ENCODE assay signal across 8 cellular contexts in genomic region chr6:149925974-149926777, GRCh38. TPM values are rescaled to one million over a fixed set of nuclear protein-coding genes. Genes with fewer than 3 reads are reported as not detected.
DNase-seq lines count a peak whose midpoint lies in the region; ATAC-seq and TF ChIP-seq lines count a peak whose summit lies in the region.

No MANE protein-coding gene starts in this region.

- no peaks in the 10 kb centered on the region for H3K36me3 ChIP-seq in A673 (ENCODE audit: insufficient read depth, low read length, poor library complexity, severe bottlenecking)
- H3K36me3 ChIP-seq in iPS DF 6.9 (ENCODE audit: control insufficient read depth, insufficient read depth, low read length) = no peaks in the 10 kb centered on the region
- H3K36me3 ChIP-seq in sigmoid colon = no peaks in the 10 kb centered on the region

- ATAC-seq in GM18909 (IDR thresholded peaks at IDR 0.05; ENCODE audit: poor library complexity, unreplicated experiment) (peak; percentile 75), HG03108 (IDR thresholded peaks at IDR 0.05; ENCODE audit: unreplicated experiment) (no peak)

- H3K27ac ChIP-seq in A673 (ENCODE audit: low read depth, low read length, poor library complexity, severe bottlenecking) (no peak overlapping the region), iPS DF 6.9 (ENCODE audit: low read length) (no peak overlapping the region), sigmoid colon (peak overlapping the region in 3 of 4 donors; percentile 27 to 65 (median 33))

- TF ChIP-seq CTCF in A673 (conservative IDR thresholded peaks at IDR 0.05; ENCODE audit: low read depth, low read length) (peak; percentile 93), sigmoid colon (IDR thresholded peaks at IDR 0.05) (peak; percentile 94 to 98 (median 96))

- H3K4me3 ChIP-seq in A673 (ENCODE audit: low read depth, low read length, poor library complexity, severe bottlenecking) (peak overlapping the region; percentile 59), iPS DF 6.9 (ENCODE audit: low read length) (peak overlapping the region; percentile 32; the same call in 1 of the 2 replicates), sigmoid colon (peak overlapping the region; percentile 33 to 58 (median 50))

- POLR2A ChIA-PET in A673 (lab: Charles Lee; ENCODE audit: low non-redundant PET) = no interaction called here

- peaks cover 12% of the 10 kb centered on the region for H3K4me1 ChIP-seq in A673 (ENCODE audit: insufficient read depth, low read length, poor library complexity, severe bottlenecking)
- H3K4me1 ChIP-seq in iPS DF 6.9 (ENCODE audit: control insufficient read depth, insufficient read depth, low read length) = no peaks in the 10 kb centered on the region; the same call in 1 of the 2 replicates
- H3K4me1 ChIP-seq in sigmoid colon = peaks cover 0 to 31% (median 25%) of the 10 kb centered on the region in 4 donors

- DNase-seq in A673 (ENCODE audit: low spot score) (peak; percentile 90), NCI-H128 (lab: John Stamatoyannopoulos, UW; ENCODE audit: unreplicated experiment) (peak; percentile 57), T-helper 9 cell (peak; percentile 58), astrocyte of the hippocampus (ENCODE audit: low read depth, low spot score) (peak; percentile 91), iPS DF 6.9 (ENCODE audit: low read depth, low spot score) (peak; percentile 66), sigmoid colon (peak; percentile 94)

- H3K27me3 ChIP-seq in A673 (replicated peaks; ENCODE audit: insufficient read depth, low read depth, low read length, poor library complexity) (peaks cover 19% of the 10 kb centered on the region), iPS DF 6.9 (ENCODE audit: control insufficient read depth, insufficient read depth, low read length) (peaks cover 41% of the 10 kb centered on the region), sigmoid colon (peaks cover 0 to 30% (median 17%) of the 10 kb centered on the region in 3 donors)

- no CpG with 5 or more reads among the region's 31 CpGs for WGBS in iPS DF 6.9 (ENCODE audit: insufficient coverage, insufficient read length)
- 2 to 3% methylated on average over 31 of the region's 31 CpGs for WGBS in sigmoid colon, 2 donors

- CTCF ChIA-PET in A673 (lab: Charles Lee) = no interaction called here

- TF ChIP-seq POLR2A in sigmoid colon (IDR thresholded peaks at IDR 0.05) = no peak

- H3K9me3 ChIP-seq in A673 (ENCODE audit: low read depth, low read length, poor library complexity, severe bottlenecking) (no peaks in the 10 kb centered on the region), iPS DF 6.9 (ENCODE audit: control insufficient read depth, insufficient read depth, low read length) (no peaks in the 10 kb centered on the region), sigmoid colon (no peaks in the 10 kb centered on the region)

- no peak for TF ChIP-seq EP300 in sigmoid colon (IDR thresholded peaks at IDR 0.05)

- intact Hi-C loops in A673 (cut with micrococcal nuclease; ENCODE audit: unreplicated experiment) (loop anchor here (1.0 to 5.0 kb wide), 3 partner anchors 92 to 379 kb away; partner anchors contain the start of gene PPIL4), sigmoid colon (cut with DNase I) (loop anchor here (1.0 to 10.0 kb wide), 4 partner anchors 61 to 381 kb away; partner anchors contain the start of genes LATS1 and PPIL4)

- no TSS peak for BruUV-seq in A673 (replicated peaks; lab: Mats Ljungman, UMichigan)

RNA-seq across cellular contexts. Expression of gene RAET1G, which starts 3.3 kb away (rescaled TPM):
- 0.45 TPM in 1 of 2 replicates, not detected in the other for total RNA-seq in A673 (2021)
- total RNA-seq in sigmoid colon = not detected
- polyA plus RNA-seq in sigmoid colon = under 1 TPM in 1 of 3 donors, not detected in 2; 0.23 TPM

RNA-seq across cellular contexts. Expression of gene ULBP2, which starts 15.6 kb away (rescaled TPM):
- total RNA-seq in A673 (2021) (2.6 and 4.2 TPM in 2 replicates), sigmoid colon (not detected)
- polyA plus RNA-seq in sigmoid colon = under 1 TPM in 1 of 3 donors, not detected in 2; 0.34 TPM

RNA-seq across cellular contexts. Expression of gene RAET1E, which starts 28.3 kb away (rescaled TPM):
- total RNA-seq in A673 (2021) = 0.92 and 3.2 TPM in 2 replicates
- under 1 TPM in 1 of 4 donors, not detected in 3; 0.33 TPM for total RNA-seq in sigmoid colon
- under 1 TPM in 1 of 3 donors, not detected in 2; 0.15 TPM for polyA plus RNA-seq in sigmoid colon

RNA-seq across cellular contexts. Expression of gene ULBP1, which starts 37.6 kb away (rescaled TPM):
- 5.2 and 7.0 TPM in 2 replicates for total RNA-seq in A673 (2021)
- under 1 TPM in 1 of 4 donors, not detected in 3; 0.55 TPM for total RNA-seq in sigmoid colon
- polyA plus RNA-seq in sigmoid colon = under 1 TPM in 1 of 3 donors, not detected in 2; 0.09 TPM

Comparison
In these comparisons a context has a peak if more than half of its experiments do, and no peak if none do; other contexts are left out.
1. H3K27ac ChIP-seq: peak in sigmoid colon (3 of 4); none in A673 (single experiment) and iPS DF 6.9 (single experiment).
2. Peak in every context shown above with its lines, with median percentiles within 50 percentile points of each other: DNase-seq and H3K4me3 ChIP-seq.